ENCODE assay signal across 22 cellular contexts in genomic region chr3:126033765-126034164, GRCh38. TPM values are rescaled to one million over a fixed set of nuclear protein-coding genes. Genes with fewer than 3 reads are reported as not detected.
DNase-seq lines count a peak whose midpoint lies in the region; ATAC-seq, FAIRE-seq and TF ChIP-seq lines count a peak whose summit lies in the region.
"Had no signal": no experiment of that assay in that cellular context is flagged by ENCODE, and none has a peak within 500 bp of the region (broad histone marks: within the 10 kb centered on the region; RNA-seq: fewer than 3 reads in every experiment).

No MANE protein-coding gene starts in this region.

- FAIRE-seq in bronchial epithelial cell (lab: Jason Lieb, UNC), result peak; percentile 90
- FAIRE-seq: GM18507, HepG2, K562 had no signal

- H3K27me3 ChIP-seq in GM23338 (ENCODE audit: insufficient read depth), result no peaks in the 10 kb centered on the region
- H3K27me3 ChIP-seq in bronchial epithelial cell (ENCODE audit: control insufficient read depth, insufficient read depth, low read length), result no peaks in the 10 kb centered on the region
- H3K27me3 ChIP-seq: BLaER1 treated with 17β-estradiol and CSF1 and Interleukin-3, amounts not matched to agents 10 nM and 100 nM; MG63 had no signal

- TF ChIP-seq CTCF in GM23338 (conservative IDR thresholded peaks at IDR 0.05; ENCODE audit: low read depth in 2 of 2) (no peak), bronchial epithelial cell (IDR thresholded peaks at IDR 0.05; ENCODE audit: insufficient read depth, low read length, severe bottlenecking) (no peak)

- H3K4me2 ChIP-seq in GM23338, result no peak overlapping the region
- H3K4me2 ChIP-seq: BLaER1 treated with 17β-estradiol and CSF1 and Interleukin-3, amounts not matched to agents 10 nM and 100 nM had no signal

- peaks cover 13% of the 10 kb centered on the region for H3K4me1 Mint-ChIP-seq in GM23338

- peaks cover 8% of the 10 kb centered on the region for H3K27me3 Mint-ChIP-seq in GM23338 (ENCODE audit: insufficient read depth, low read depth, poor library complexity)
- H3K27me3 Mint-ChIP-seq: CD8-positive, alpha-beta memory T cell had no signal

- H3K4me1 ChIP-seq in GM23338 (ENCODE audit: insufficient read depth), result 0 out of 2 replicates have a peak, but pooled peaks cover 8% of the 10 kb centered on the region
- H3K4me1 ChIP-seq: BLaER1 treated with 17β-estradiol and CSF1 and Interleukin-3, amounts not matched to agents 10 nM and 100 nM had no signal

- no peaks in the 10 kb centered on the region for H3K79me2 ChIP-seq in GM23338 (replicated peaks; ENCODE audit: insufficient read depth)

- peaks cover 6% of the 10 kb centered on the region; the same call in 1 of the 2 replicates for H3K9me2 ChIP-seq in GM23338 (ENCODE audit: insufficient read depth)

- peaks cover 26% of the 10 kb centered on the region for H3K9me3 Mint-ChIP-seq in GM23338

- H4K20me1 ChIP-seq in GM23338 (replicated peaks; ENCODE audit: insufficient read depth), result no peaks in the 10 kb centered on the region

- ATAC-seq in GM23338 (no peak), GM19397 (IDR thresholded peaks at IDR 0.05; ENCODE audit: unreplicated experiment) (no peak), GM21423 (IDR thresholded peaks at IDR 0.05; ENCODE audit: unreplicated experiment) (no peak)
- ATAC-seq: HepG2, K562 had no signal

- H3K27ac Mint-ChIP-seq in GM23338, result peak overlapping the region; percentile 45

- H3K36me3 Mint-ChIP-seq in GM23338 (ENCODE audit: low read depth), result peaks cover 32% of the 10 kb centered on the region

- DNase-seq in GM23338 (ENCODE audit: low spot score) (no peak), bronchial epithelial cell (ENCODE audit: low read depth) (no peak), mesenteric fat pad (ENCODE audit: low spot score) (peak; percentile 68), RKO (ENCODE audit: low spot score) (no peak)
- peak; percentile 8 for DNase-seq in stimulated activated CD8-positive, alpha-beta memory T cell treated with anti-CD3 and anti-CD28 coated beads, Interleukin-4, amount 100 ng/mL, for 48 hours
- DNase-seq: Calu3; CD8-positive, alpha-beta memory T cell; GDM1; H7; MG63; NCI-H1694 treated with DMSO at 0.1 percent for 48 hours; NCI-H2081 treated with DMSO at 0.1 percent for 48 hours; NCI-H2171 treated with DMSO at 0.1 percent for 48 hours; NCI-H446; NCI-H526 treated with DMSO at 0.1 percent for 48 hours had no signal

- no peak overlapping the region for H3K4me3 Mint-ChIP-seq in GM23338
- H3K4me3 Mint-ChIP-seq: CD8-positive, alpha-beta memory T cell; HFFc6 had no signal

- H3F3A ChIP-seq in GM23338 (replicated peaks; ENCODE audit: low read depth), result no peaks in the 10 kb centered on the region

- no peak overlapping the region for H3K4me3 ChIP-seq in GM23338
- H3K4me3 ChIP-seq in bronchial epithelial cell (ENCODE audit: low read depth, low read length), result no peak overlapping the region
- H3K4me3 ChIP-seq: BLaER1 treated with 17β-estradiol and CSF1 and Interleukin-3, amounts not matched to agents 10 nM and 100 nM; K562; MG63 had no signal

- no peak overlapping the region for H3K27ac ChIP-seq in GM23338 (ENCODE audit: low read depth)
- H3K27ac ChIP-seq: BLaER1 treated with 17β-estradiol and CSF1 and Interleukin-3, amounts not matched to agents 10 nM and 100 nM had no signal

- H2AFZ ChIP-seq in GM23338, result no peak overlapping the region

- peaks cover 5% of the 10 kb centered on the region for H3K36me3 ChIP-seq in GM23338 (ENCODE audit: insufficient read depth)
- peaks cover 3% of the 10 kb centered on the region for H3K36me3 ChIP-seq in bronchial epithelial cell (ENCODE audit: control insufficient read depth, insufficient read depth, low read length)
- H3K36me3 ChIP-seq: MG63 had no signal

TF ChIP-seq in GM23338, 12 proteins besides CTCF, POLR2A, EP300 and RAD21 (continues in another document):
- no peak for TF ChIP-seq CREB1 (CRISPR knock-in tag; IDR thresholded peaks at IDR 0.05; ENCODE audit: low read depth)
- no peak for TF ChIP-seq EZH2 (IDR thresholded peaks at IDR 0.05; ENCODE audit: low read depth, unreplicated experiment)
- no peak for TF ChIP-seq ETS1 (IDR thresholded peaks at IDR 0.05)
- no peak for TF ChIP-seq JUNB (IDR thresholded peaks at IDR 0.05; ENCODE audit: unreplicated experiment)
- no peak for TF ChIP-seq ZNF114 (CRISPR knock-in tag; IDR thresholded peaks at IDR 0.05)
- TF ChIP-seq STAT1 (IDR thresholded peaks at IDR 0.05; ENCODE audit: unreplicated experiment), result no peak
- TF ChIP-seq ZNF331 (CRISPR knock-in tag; IDR thresholded peaks at IDR 0.05; ENCODE audit: low read depth), result no peak
- TF ChIP-seq, protein P1, sequence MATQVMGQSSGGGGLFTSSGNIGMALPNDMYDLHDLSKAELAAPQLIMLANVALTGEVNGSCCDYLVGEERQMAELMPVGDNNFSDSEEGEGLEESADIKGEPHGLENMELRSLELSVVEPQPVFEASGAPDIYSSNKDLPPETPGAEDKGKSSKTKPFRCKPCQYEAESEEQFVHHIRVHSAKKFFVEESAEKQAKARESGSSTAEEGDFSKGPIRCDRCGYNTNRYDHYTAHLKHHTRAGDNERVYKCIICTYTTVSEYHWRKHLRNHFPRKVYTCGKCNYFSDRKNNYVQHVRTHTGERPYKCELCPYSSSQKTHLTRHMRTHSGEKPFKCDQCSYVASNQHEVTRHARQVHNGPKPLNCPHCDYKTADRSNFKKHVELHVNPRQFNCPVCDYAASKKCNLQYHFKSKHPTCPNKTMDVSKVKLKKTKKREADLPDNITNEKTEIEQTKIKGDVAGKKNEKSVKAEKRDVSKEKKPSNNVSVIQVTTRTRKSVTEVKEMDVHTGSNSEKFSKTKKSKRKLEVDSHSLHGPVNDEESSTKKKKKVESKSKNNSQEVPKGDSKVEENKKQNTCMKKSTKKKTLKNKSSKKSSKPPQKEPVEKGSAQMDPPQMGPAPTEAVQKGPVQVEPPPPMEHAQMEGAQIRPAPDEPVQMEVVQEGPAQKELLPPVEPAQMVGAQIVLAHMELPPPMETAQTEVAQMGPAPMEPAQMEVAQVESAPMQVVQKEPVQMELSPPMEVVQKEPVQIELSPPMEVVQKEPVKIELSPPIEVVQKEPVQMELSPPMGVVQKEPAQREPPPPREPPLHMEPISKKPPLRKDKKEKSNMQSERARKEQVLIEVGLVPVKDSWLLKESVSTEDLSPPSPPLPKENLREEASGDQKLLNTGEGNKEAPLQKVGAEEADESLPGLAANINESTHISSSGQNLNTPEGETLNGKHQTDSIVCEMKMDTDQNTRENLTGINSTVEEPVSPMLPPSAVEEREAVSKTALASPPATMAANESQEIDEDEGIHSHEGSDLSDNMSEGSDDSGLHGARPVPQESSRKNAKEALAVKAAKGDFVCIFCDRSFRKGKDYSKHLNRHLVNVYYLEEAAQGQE (IDR thresholded peaks at IDR 0.05; ENCODE audit: unreplicated experiment), result no peak
- TF ChIP-seq EZH2phosphoT487 (IDR thresholded peaks at IDR 0.05; ENCODE audit: unreplicated experiment), result no peak
- TF ChIP-seq NANOG (IDR thresholded peaks at IDR 0.05; ENCODE audit: borderline replicate concordance), result no peak
- TF ChIP-seq POLR2AphosphoS5 (IDR thresholded peaks at IDR 0.05; ENCODE audit: low read depth), result no peak

RNA-seq across cellular contexts. Expression of gene SLC41A3, which starts 50.2 kb away (rescaled TPM):
- 27.3 and 29.8 TPM in 2 replicates for total RNA-seq in GM23338 (2014; rRNA removed; shearing (Covaris generic))
- polyA plus RNA-seq in GM23338 (2016; fragmentation: Nextera tagmentation; extraction: Ambion mirVana), result 12.1 and 13.4 TPM in 2 replicates
- 40.1 and 61.6 TPM in 2 replicates for total RNA-seq in bronchial epithelial cell
- total RNA-seq in mesenteric fat pad, result 35.7 TPM

Comparison
In these comparisons a context has a peak if more than half of its experiments do, and no peak if none do; other contexts are left out.
1. DNase-seq: peak in mesenteric fat pad (single experiment) and stimulated activated CD8-positive, alpha-beta memory T cell treated with anti-CD3 and anti-CD28 coated beads, Interleukin-4, amount 100 ng/mL, for 48 hours (single experiment); none in GM23338 (single experiment), bronchial epithelial cell (single experiment) and RKO (single experiment).